In genomic region chr18:62335494-62335893, GRCh38 we compare ENCODE assay signal across 20 cellular contexts. TPM values are rescaled to one million over a fixed set of nuclear protein-coding genes. Genes with fewer than 3 reads are reported as not detected.
"Had no signal": no experiment of that assay in that cellular context is flagged by ENCODE, and none has a peak within 500 bp of the region (broad histone marks: within the 10 kb centered on the region; RNA-seq: fewer than 3 reads in every experiment).

No MANE protein-coding gene starts in this region.

- H3K9me3 ChIP-seq: heart left ventricle, pancreas, suprapubic skin, tibial artery had no signal

- H3K4me3 ChIP-seq: heart left ventricle, pancreas, smooth muscle cell, suprapubic skin, tibial artery had no signal

- H3K4me1 ChIP-seq: pancreas, suprapubic skin, tibial artery had no signal

- H3K27ac ChIP-seq: heart left ventricle, pancreas, suprapubic skin, tibial artery had no signal

- H3K27me3 ChIP-seq: pancreas had no signal

- DNase-seq: effector CD4-positive, alpha-beta T cell; endodermal cell; heart left ventricle; hippocampal formation; kidney glomerular epithelial cell; mesendoderm; naive B cell; occipital lobe; pancreas; right cardiac atrium; stimulated activated CD4-positive, alpha-beta T cell treated with anti-CD3 and anti-CD28 coated beads, Interleukin-4, amount 100 ng/mL, for 1 hour; stimulated activated CD8-positive, alpha-beta memory T cell treated with anti-CD3 and anti-CD28 coated beads, Interleukin-4, amount 100 ng/mL, for 48 hours; stimulated activated naive CD8-positive, alpha-beta T cell treated with anti-CD3 and anti-CD28 coated beads, Interleukin-15, Interleukin-2, amounts not matched to agents 100 U/mL and 50 U/mL, for 24 hours; tibial artery had no signal

- H3K36me3 ChIP-seq: heart left ventricle, pancreas, suprapubic skin, tibial artery had no signal

- FAIRE-seq: colon, endothelial cell of umbilical vein, frontal cortex, pancreas had no signal

- H3K4me2 ChIP-seq: smooth muscle cell had no signal

- ATAC-seq: heart left ventricle; right cardiac atrium; stimulated activated effector memory CD8-positive, alpha-beta T cell treated with anti-CD3 and anti-CD28 coated beads, Interleukin-12 subunit alpha, Interleukin-12 subunit beta, amount 100 ng/mL, for 72 hours; stimulated activated naive CD8-positive, alpha-beta T cell treated with anti-CD3 and anti-CD28 coated beads, Interleukin-15, Interleukin-2, amounts not matched to agents 100 U/mL and 50 U/mL, for 24 hours had no signal

RNA-seq across cellular contexts. Expression of gene TNFRSF11A, which starts 10.4 kb away (rescaled TPM):
- polyA plus RNA-seq: smooth muscle cell had no signal
